ENCODE assay signal across 33 cellular contexts in the genomic region with DNA sequence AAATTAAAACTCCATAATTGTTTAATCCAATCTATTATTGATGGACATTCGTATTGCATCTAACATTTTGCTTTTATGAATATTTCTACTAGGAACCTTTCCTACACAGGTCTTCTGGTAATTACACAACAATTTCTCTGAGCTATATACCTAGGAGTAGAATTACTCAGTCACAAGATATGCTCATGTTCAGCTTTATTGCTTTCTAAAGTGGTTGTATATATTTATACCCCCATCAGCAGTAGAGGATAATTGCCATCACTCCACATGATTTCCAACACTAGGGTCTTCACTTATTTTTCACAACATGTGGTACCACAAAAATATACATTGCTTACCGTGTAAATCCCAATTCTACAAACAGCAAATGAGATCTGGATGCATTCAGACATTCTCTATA.
"Had no signal": no experiment of that assay in that cellular context is flagged by ENCODE, and none has a peak within 500 bp of the region (broad histone marks: within the 10 kb centered on the region; RNA-seq: fewer than 3 reads in every experiment).

No MANE protein-coding gene starts in this region.

- FAIRE-seq: frontal cortex had no signal

- H3K36me3 ChIP-seq: adrenal gland, ascending aorta, breast epithelium, cardiac muscle cell, colonic mucosa had no signal

- H3K4me3 ChIP-seq: adrenal gland, ascending aorta, breast epithelium, cardiac muscle cell, colonic mucosa, heart left ventricle had no signal

- H3K4me1 Mint-ChIP-seq: activated CD4-positive, alpha-beta T cell treated with anti-CD3 and anti-CD28 coated beads for 36 hours; activated CD4-positive, alpha-beta T cell treated with anti-CD3 and anti-CD28 coated beads, Interleukin-2, amount 10 ng/mL, durations not matched to agents 24 days and 14 days; activated naive CD8-positive, alpha-beta T cell treated with anti-CD3 and anti-CD28 coated beads for 36 hours; activated naive CD8-positive, alpha-beta T cell treated with anti-CD3 and anti-CD28 coated beads, Interleukin-2, amount 50 U/mL, for 24 hours had no signal

- DNase-seq: activated CD4-positive, alpha-beta memory T cell treated with anti-CD3 and anti-CD28 coated beads for 36 hours; activated CD4-positive, alpha-beta T cell treated with anti-CD3 and anti-CD28 coated beads for 36 hours; activated CD4-positive, alpha-beta T cell treated with anti-CD3 and anti-CD28 coated beads, Interleukin-2, amount 10 ng/mL, durations not matched to agents 24 days and 14 days; activated CD4-positive, CD25-positive, alpha-beta regulatory T cell; activated CD4-positive, CD25-positive, alpha-beta regulatory T cell treated with anti-CD3 and anti-CD28 coated beads, Interleukin-2, amount 50 U/mL, for 72 hours; activated CD8-positive, alpha-beta memory T cell treated with anti-CD3 and anti-CD28 coated beads, Interleukin-2, amount 10 ng/mL, durations not matched to agents 7 days and 5 days; activated CD8-positive, alpha-beta memory T cell treated with anti-CD3 and anti-CD28 coated beads, Interleukin-2, amount 50 U/mL, for 4 hours; activated CD8-positive, alpha-beta T cell treated with anti-CD3 and anti-CD28 coated beads, Interleukin-2, amount 10 ng/mL, durations not matched to agents 7 days and 5 days; activated effector memory CD4-positive, alpha-beta T cell treated with anti-CD3 and anti-CD28 coated beads, Interleukin-2, amount 50 U/mL, for 16 hours; activated naive CD4-positive, alpha-beta T cell treated with anti-CD3 and anti-CD28 coated beads for 36 hours; activated naive CD8-positive, alpha-beta T cell treated with anti-CD3 and anti-CD28 coated beads for 36 hours; activated naive CD8-positive, alpha-beta T cell treated with anti-CD3 and anti-CD28 coated beads, Interleukin-2, amount 50 U/mL, for 24 hours; activated T-cell treated with anti-CD3 and anti-CD28 coated beads, Interleukin-2, amount 50 U/mL, for 1 hour; activated T-cell treated with anti-CD3 and anti-CD28 coated beads, Interleukin-2, amount 50 U/mL, for 48 hours; adrenal gland; amygdala; central memory CD4-positive, alpha-beta T cell; cerebellar nuclear complex; colonic mucosa; effector memory CD4-positive, alpha-beta T cell; endodermal cell; foreskin fibroblast; heart left ventricle; T-helper 2 cell had no signal

- H3K27me3 Mint-ChIP-seq: activated CD4-positive, alpha-beta memory T cell treated with anti-CD3 and anti-CD28 coated beads for 36 hours; activated CD4-positive, alpha-beta T cell treated with anti-CD3 and anti-CD28 coated beads for 36 hours; activated CD4-positive, alpha-beta T cell treated with anti-CD3 and anti-CD28 coated beads, Interleukin-2, amount 10 ng/mL, durations not matched to agents 24 days and 14 days; activated CD8-positive, alpha-beta memory T cell treated with anti-CD3 and anti-CD28 coated beads, Interleukin-2, amount 10 ng/mL, durations not matched to agents 7 days and 5 days; activated naive CD4-positive, alpha-beta T cell treated with anti-CD3 and anti-CD28 coated beads, Interleukin-2, amount 50 U/mL, for 24 hours; activated naive CD8-positive, alpha-beta T cell treated with anti-CD3 and anti-CD28 coated beads for 36 hours; activated naive CD8-positive, alpha-beta T cell treated with anti-CD3 and anti-CD28 coated beads, Interleukin-2, amount 50 U/mL, for 24 hours; brain had no signal

- H3K27ac ChIP-seq: adrenal gland, ascending aorta, breast epithelium, cardiac muscle cell, colonic mucosa, heart left ventricle had no signal

- H3K27me3 ChIP-seq: adrenal gland, ascending aorta, breast epithelium, cardiac muscle cell, colonic mucosa, heart left ventricle had no signal

- H3K9me3 ChIP-seq: adrenal gland, ascending aorta, breast epithelium, colonic mucosa had no signal

- H3K27ac Mint-ChIP-seq: activated CD4-positive, alpha-beta memory T cell treated with anti-CD3 and anti-CD28 coated beads for 36 hours; activated CD4-positive, alpha-beta T cell treated with anti-CD3 and anti-CD28 coated beads for 36 hours; activated CD4-positive, alpha-beta T cell treated with anti-CD3 and anti-CD28 coated beads, Interleukin-2, amount 10 ng/mL, durations not matched to agents 24 days and 14 days; activated CD8-positive, alpha-beta memory T cell treated with anti-CD3 and anti-CD28 coated beads, Interleukin-2, amount 10 ng/mL, durations not matched to agents 7 days and 5 days; activated CD8-positive, alpha-beta T cell treated with anti-CD3 and anti-CD28 coated beads, Interleukin-2, amount 10 ng/mL, durations not matched to agents 7 days and 5 days; activated naive CD4-positive, alpha-beta T cell treated with anti-CD3 and anti-CD28 coated beads for 36 hours; activated naive CD4-positive, alpha-beta T cell treated with anti-CD3 and anti-CD28 coated beads, Interleukin-2, amount 50 U/mL, for 24 hours; activated naive CD8-positive, alpha-beta T cell treated with anti-CD3 and anti-CD28 coated beads for 36 hours; activated naive CD8-positive, alpha-beta T cell treated with anti-CD3 and anti-CD28 coated beads, Interleukin-2, amount 50 U/mL, for 24 hours; activated T-helper 1 cell treated with anti-CD3 and anti-CD28 coated beads, Interleukin-12 subunit alpha, Interleukin-12 subunit beta, Interleukin-2, Interleukin-4 antibody, amounts not matched to agents 30 ng/mL and 10 ng/mL and 1 ng/mL, durations not matched to agents 14 hours and 24 hours and 36 hours; activated T-helper 2 cell treated with anti-CD3 and anti-CD28 coated beads, Interferon-gamma antibody, Interleukin-2, Interleukin-4, amounts not matched to agents 10 μg/mL and 5 μg/mL and 100 μg/mL, durations not matched to agents 14 hours and 24 hours and 36 hours; endodermal cell had no signal

- H3K9me3 Mint-ChIP-seq: activated naive CD4-positive, alpha-beta T cell treated with anti-CD3 and anti-CD28 coated beads, Interleukin-2, amount 50 U/mL, for 24 hours had no signal

- H3K4me3 Mint-ChIP-seq: activated CD4-positive, alpha-beta memory T cell treated with anti-CD3 and anti-CD28 coated beads for 36 hours; activated CD4-positive, alpha-beta T cell treated with anti-CD3 and anti-CD28 coated beads for 36 hours; activated CD4-positive, alpha-beta T cell treated with anti-CD3 and anti-CD28 coated beads, Interleukin-2, amount 10 ng/mL, durations not matched to agents 24 days and 14 days; activated CD8-positive, alpha-beta memory T cell treated with anti-CD3 and anti-CD28 coated beads, Interleukin-2, amount 10 ng/mL, durations not matched to agents 7 days and 5 days; activated CD8-positive, alpha-beta T cell treated with anti-CD3 and anti-CD28 coated beads, Interleukin-2, amount 10 ng/mL, durations not matched to agents 7 days and 5 days; activated naive CD4-positive, alpha-beta T cell treated with anti-CD3 and anti-CD28 coated beads for 36 hours; activated naive CD4-positive, alpha-beta T cell treated with anti-CD3 and anti-CD28 coated beads, Interleukin-2, amount 50 U/mL, for 24 hours; activated naive CD8-positive, alpha-beta T cell treated with anti-CD3 and anti-CD28 coated beads for 36 hours; activated naive CD8-positive, alpha-beta T cell treated with anti-CD3 and anti-CD28 coated beads, Interleukin-2, amount 50 U/mL, for 24 hours; activated T-helper 1 cell treated with anti-CD3 and anti-CD28 coated beads, Interleukin-12 subunit alpha, Interleukin-12 subunit beta, Interleukin-2, Interleukin-4 antibody, amounts not matched to agents 30 ng/mL and 10 ng/mL and 1 ng/mL, durations not matched to agents 14 hours and 24 hours and 36 hours; brain; endodermal cell had no signal

- ATAC-seq: activated CD4-positive, alpha-beta T cell treated with anti-CD3 and anti-CD28 coated beads for 36 hours; activated CD8-positive, alpha-beta memory T cell treated with anti-CD3 and anti-CD28 coated beads, Interleukin-2, amount 10 ng/mL, durations not matched to agents 7 days and 5 days; activated CD8-positive, alpha-beta T cell treated with anti-CD3 and anti-CD28 coated beads, Interleukin-2, amount 10 ng/mL, durations not matched to agents 7 days and 5 days; activated naive CD8-positive, alpha-beta T cell treated with anti-CD3 and anti-CD28 coated beads, Interleukin-2, amount 50 U/mL, for 24 hours; esophagus mucosa; heart left ventricle had no signal

- H3K4me1 ChIP-seq: ascending aorta had no signal
